In genomic region chr2:40448476-40449079, GRCh38 we compare ENCODE assay signal across 8 cellular contexts. TPM values are rescaled to one million over a fixed set of nuclear protein-coding genes. Genes with fewer than 3 reads are reported as not detected.
DNase-seq lines count a peak whose midpoint lies in the region; ATAC-seq and TF ChIP-seq lines count a peak whose summit lies in the region.

No MANE protein-coding gene starts in this region.

- H3K4me1 ChIP-seq in KMS-11 (ENCODE audit: low read depth, poor library complexity, severe bottlenecking) (peaks cover 3% of the 10 kb centered on the region), RWPE2 (ENCODE audit: insufficient read depth, poor library complexity, severe bottlenecking) (peaks cover 16% of the 10 kb centered on the region)

- H4K20me1 ChIP-seq in KMS-11 (ENCODE audit: insufficient read depth) = no peaks in the 10 kb centered on the region

- no peaks in the 10 kb centered on the region for H3K9me3 ChIP-seq in RWPE2 (ENCODE audit: severe bottlenecking)

- H3K9ac ChIP-seq in KMS-11 = no peak overlapping the region

- H3K36me3 ChIP-seq in KMS-11 (ENCODE audit: insufficient read depth) (no peaks in the 10 kb centered on the region), RWPE2 (ENCODE audit: low read depth) (no peaks in the 10 kb centered on the region)

- H2AFZ ChIP-seq in KMS-11 (ENCODE audit: low read depth) = no peak overlapping the region

- ATAC-seq in RWPE2 (ENCODE audit: low read depth) (no peak), HG03457 (IDR thresholded peaks at IDR 0.05; ENCODE audit: unreplicated experiment) (no peak), HG03095 (IDR thresholded peaks at IDR 0.05; ENCODE audit: unreplicated experiment) (no peak)

- H3K4me2 ChIP-seq in KMS-11 = no peak overlapping the region

- in situ Hi-C loops in G401 (cut with HindIII; ENCODE audit: low sequenced_read_pairs) = no loop called here

- H3K27ac ChIP-seq in KMS-11 (no peak overlapping the region), RWPE2 (ENCODE audit: poor library complexity, severe bottlenecking) (no peak overlapping the region)

- DNase-seq in G401 (ENCODE audit: low spot score) (peak; percentile 37), RWPE2 (ENCODE audit: low spot score) (no peak), iPS-NIHi7 (ENCODE audit: extremely low spot score) (peak; percentile 42), 8988T (no peak)
- DNase-seq in activated CD4-positive, alpha-beta T cell treated with anti-CD3 and anti-CD28 coated beads, Interleukin-2, amount 50 U/mL, for 48 hours = no peak

- no peaks in the 10 kb centered on the region for H3K27me3 ChIP-seq in KMS-11 (ENCODE audit: insufficient read depth, low read depth)
- H3K27me3 ChIP-seq in RWPE2 (ENCODE audit: insufficient read depth, poor library complexity, severe bottlenecking) = no peaks in the 10 kb centered on the region

- H3K4me3 ChIP-seq in KMS-11 (IDR thresholded peaks at IDR 0.05; ENCODE audit: insufficient read depth, low read depth, low read length) (no peak overlapping the region), RWPE2 (ENCODE audit: severe bottlenecking) (no peak overlapping the region)

- no peaks in the 10 kb centered on the region for H3K79me2 ChIP-seq in KMS-11 (ENCODE audit: insufficient read depth, low read depth)

- peak; percentile 68 for TF ChIP-seq CTCF in KMS-11 (conservative IDR thresholded peaks at IDR 0.05; ENCODE audit: low read depth, low read length)
- TF ChIP-seq CTCF in RWPE2 (IDR thresholded peaks at IDR 0.05; ENCODE audit: poor library complexity, severe bottlenecking) = peak; percentile 69

RNA-seq across cellular contexts. Expression of gene SLC8A1, which starts 3.3 kb away (rescaled TPM):
- 149 and 199 TPM in 2 replicates for total RNA-seq in G401 (2014; rRNA removed; shearing (Covaris generic))

Comparison
In these comparisons a context has a peak if more than half of its experiments do, and no peak if none do; other contexts are left out.
1. DNase-seq: peak in G401 (single experiment) and iPS-NIHi7 (single experiment); none in RWPE2 (single experiment), 8988T (single experiment) and activated CD4-positive, alpha-beta T cell treated with anti-CD3 and anti-CD28 coated beads, Interleukin-2, amount 50 U/mL, for 48 hours (0 of 2).